Comparison of ENCODE assay signal across 1 cellular context in genomic region chr1:111631502-111631901, GRCh38.
TF ChIP-seq lines count a peak whose summit lies in the region.

No MANE protein-coding gene starts in this region.

TF ChIP-seq in HepG2, 621 proteins besides CTCF, POLR2A, EP300 and RAD21 (continued from another document):
- TF ChIP-seq ATF6 (CRISPR knock-in tag; conservative IDR thresholded peaks at IDR 0.05) (no peak), TCF7L2 (IDR thresholded peaks at IDR 0.05; ENCODE audit: low read depth, low read length) (no peak), GATAD2A (CRISPR knock-in tag; IDR thresholded peaks at IDR 0.05) (0 out of 2 replicates have a peak, but pooled peaks have one; percentile 19), ZNF264 (CRISPR knock-in tag; IDR thresholded peaks at IDR 0.05) (no peak)
